Comparison of ENCODE assay signal across 25 cellular contexts in the genomic region with DNA sequence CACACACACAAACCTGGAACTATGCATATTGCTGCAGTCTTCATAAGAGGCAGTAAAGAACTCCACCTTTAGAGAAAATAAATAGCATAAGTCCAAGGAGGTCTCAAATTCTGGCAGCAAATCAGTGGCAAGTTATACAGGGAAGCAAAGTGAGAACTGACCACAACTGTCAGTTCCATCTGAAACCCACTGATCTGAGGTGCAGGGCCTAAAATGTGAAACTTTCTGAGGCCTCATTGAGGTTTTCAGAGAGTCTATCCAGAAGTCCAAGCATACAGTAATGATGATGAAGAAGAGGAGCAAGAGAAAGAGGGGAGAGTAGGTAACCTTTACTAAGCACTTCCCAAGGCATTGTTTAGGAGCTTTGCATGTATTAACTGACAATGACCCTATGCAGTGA.
"Had no signal": no experiment of that assay in that cellular context is flagged by ENCODE, and none has a peak within 500 bp of the region (broad histone marks: within the 10 kb centered on the region; RNA-seq: fewer than 3 reads in every experiment).

No MANE protein-coding gene starts in this region.

- H3K4me3 Mint-ChIP-seq: dendritic cell treated with granulocyte-macrophage colony-stimulating factor and Interleukin-4, amounts not matched to agents 40 ng/mL and 50 ng/mL, for 4 days; effector memory CD8-positive, alpha-beta T cell; endodermal cell had no signal

- H3K4me1 Mint-ChIP-seq: endodermal cell had no signal

- H3K9me3 Mint-ChIP-seq: effector memory CD8-positive, alpha-beta T cell; endodermal cell had no signal

- H3K36me3 ChIP-seq: colonic mucosa, esophagus muscularis mucosa, esophagus squamous epithelium, gastrocnemius medialis, gastroesophageal sphincter, heart left ventricle, heart right ventricle had no signal

- H3K27me3 ChIP-seq: colonic mucosa, dorsolateral prefrontal cortex, esophagus muscularis mucosa, esophagus squamous epithelium, foreskin keratinocyte, gastrocnemius medialis, gastroesophageal sphincter, heart left ventricle, heart right ventricle had no signal

- H3K9me3 ChIP-seq: colonic mucosa, esophagus muscularis mucosa, esophagus squamous epithelium, gastrocnemius medialis, gastroesophageal sphincter, heart left ventricle, heart right ventricle had no signal

- H3K27ac Mint-ChIP-seq: dendritic cell treated with granulocyte-macrophage colony-stimulating factor and Interleukin-4, amounts not matched to agents 40 ng/mL and 50 ng/mL, for 4 days; effector memory CD8-positive, alpha-beta T cell; endodermal cell had no signal

- H3K27me3 Mint-ChIP-seq: dendritic cell treated with granulocyte-macrophage colony-stimulating factor and Interleukin-4, amounts not matched to agents 40 ng/mL and 50 ng/mL, for 4 days had no signal

- H3K27ac ChIP-seq: colonic mucosa, coronary artery, dorsolateral prefrontal cortex, epithelial cell of prostate, esophagus muscularis mucosa, esophagus squamous epithelium, foreskin keratinocyte, gastrocnemius medialis, gastroesophageal sphincter, heart left ventricle, heart right ventricle had no signal

- H3K4me1 ChIP-seq: colonic mucosa, esophagus squamous epithelium, foreskin keratinocyte, gastrocnemius medialis, gastroesophageal sphincter, heart left ventricle had no signal

- DNase-seq: colonic mucosa; cortex of kidney; dermis blood vessel endothelial cell; dorsolateral prefrontal cortex; effector CD4-positive, alpha-beta T cell; effector CD8-positive, alpha-beta T cell; effector memory CD4-positive, alpha-beta T cell; effector memory CD8-positive, alpha-beta T cell; endodermal cell; erythroblast; esophagus squamous epithelium; foreskin fibroblast; foreskin keratinocyte; foreskin melanocyte; gastrocnemius medialis; glutamatergic neuron; head of caudate nucleus; heart left ventricle; heart right ventricle had no signal

- ATAC-seq: effector memory CD8-positive, alpha-beta T cell; esophagus mucosa; foreskin keratinocyte; gastrocnemius medialis; gastroesophageal sphincter; heart right ventricle had no signal

- H3K4me3 ChIP-seq: colonic mucosa, coronary artery, dorsolateral prefrontal cortex, esophagus muscularis mucosa, esophagus squamous epithelium, gastrocnemius medialis, gastroesophageal sphincter, heart left ventricle, heart right ventricle had no signal
